ENCODE assay signal across 10 cellular contexts in genomic region chrX:15781964-15782711, GRCh38. TPM values are rescaled to one million over a fixed set of nuclear protein-coding genes. Genes with fewer than 3 reads are reported as not detected.
DNase-seq lines count a peak whose midpoint lies in the region; ATAC-seq, FAIRE-seq and TF ChIP-seq lines count a peak whose summit lies in the region.
"Had no signal": no experiment of that assay in that cellular context is flagged by ENCODE, and none has a peak within 500 bp of the region (broad histone marks: within the 10 kb centered on the region; RNA-seq: fewer than 3 reads in every experiment).

No MANE protein-coding gene starts in this region.

- TF ChIP-seq EP300 in HepG2 (IDR thresholded peaks at IDR 0.05; ENCODE audit: low read depth in 2 of 2, low read length in 2 of 2) (no peak), HepG2 (CRISPR knock-in tag; IDR thresholded peaks at IDR 0.05; ENCODE audit: borderline replicate concordance) (no peak)

- CTCF ChIA-PET in HepG2 (lab: Yijun Ruan, JAX; ENCODE audit: low intra/inter-chr PET ratio, low total read pairs): no interaction called here

- ATAC-seq in GM18873 (IDR thresholded peaks at IDR 0.05; ENCODE audit: low FRiP score, unreplicated experiment): peak; percentile 88
- ATAC-seq in HG02610 (IDR thresholded peaks at IDR 0.05; ENCODE audit: unreplicated experiment): peak; percentile 68
- peak in 1 of 2 donors; percentile 33 for ATAC-seq in naive thymus-derived CD8-positive, alpha-beta T cell
- ATAC-seq in HepG2: no peak
- no peak for ATAC-seq in Right ventricle myocardium inferior
- ATAC-seq: esophagus mucosa had no signal

- H3K4me3 ChIP-seq in HepG2 (replicated peaks in 1 of 3; ENCODE audit: insufficient read depth in 1 of 3, low read depth in 2 of 3, low read length in 3 of 3): no peak overlapping the region

- peaks cover 0 to 2% of the 10 kb centered on the region in 2 experiments; a peak in 1 of 5 replicates for H3K36me3 ChIP-seq in HepG2 (replicated peaks in 1 of 2; ENCODE audit: control insufficient read depth in 1 of 2, insufficient read depth in 2 of 2, low read length in 2 of 2)

- no peaks in the 10 kb centered on the region for H3K9me3 ChIP-seq in HepG2 (ENCODE audit: low read length)

- peak overlapping the region; percentile 79 to 97 (median 91) for H3K27ac Mint-ChIP-seq in naive thymus-derived CD8-positive, alpha-beta T cell

- no TSS peak for BruUV-seq in HepG2 (replicated peaks; lab: Mats Ljungman, UMichigan)

- peaks cover 0 to 10% (median 4%) of the 10 kb centered on the region in 4 donors for H3K4me1 Mint-ChIP-seq in naive thymus-derived CD8-positive, alpha-beta T cell

- in situ Hi-C loops in HepG2 (cut with HindIII; ENCODE audit: extremely low pct_ligation_motif_present, low pct_unique_long_range_greater_than_20kb): no loop called here

- no peak for TF ChIP-seq RAD21 in HepG2 (CRISPR knock-in tag; IDR thresholded peaks at IDR 0.05)

- H2AFZ ChIP-seq in HepG2 (ENCODE audit: low read length): no peak overlapping the region

- H3K79me2 ChIP-seq in HepG2 (ENCODE audit: insufficient read depth, low read length): no peaks in the 10 kb centered on the region

- TF ChIP-seq POLR2A in HepG2 (IDR thresholded peaks at IDR 0.05; ENCODE audit: insufficient read depth in 1 of 2, low read depth in 2 of 2, low read length in 2 of 2): no peak

- intact Hi-C loops in HepG2 (cut with micrococcal nuclease; ENCODE audit: unreplicated experiment) (no loop called here), Right ventricle myocardium inferior (cut with DNase I) (no loop called here)

- no peak overlapping the region for H3K4me2 ChIP-seq in HepG2 (ENCODE audit: low read depth, low read length)

- DNase-seq in NOMO-1 treated with DMSO at 0.1 percent for 48 hours (lab: John Stamatoyannopoulos, UW; ENCODE audit: unreplicated experiment): peak; percentile 57
- no peak for DNase-seq in naive thymus-derived CD8-positive, alpha-beta T cell
- DNase-seq in HepG2 (ENCODE audit: low spot score): no peak
- no peak for DNase-seq in UCSD-AML1 (lab: John Stamatoyannopoulos, UW; ENCODE audit: unreplicated experiment)
- no peak for DNase-seq in Right ventricle myocardium inferior (ENCODE audit: missing footprints)
- DNase-seq: posterior cingulate gyrus, trophoblast cell had no signal

- no peak overlapping the region for H3K9ac ChIP-seq in HepG2 (ENCODE audit: insufficient read depth, low read depth, low read length)

- WGBS in HepG2 (ENCODE audit: low lambda C conversion rate): 91% methylated on average over 13 of the region's 13 CpGs

- H3K27me3 ChIP-seq in HepG2 (ENCODE audit: control insufficient read depth in 1 of 2, insufficient read depth in 2 of 2, low read length in 2 of 2): no peaks in the 10 kb centered on the region

- peaks cover 8 to 41% (median 14%) of the 10 kb centered on the region in 3 donors for H3K36me3 Mint-ChIP-seq in naive thymus-derived CD8-positive, alpha-beta T cell

- no peak overlapping the region for H3K27ac ChIP-seq in HepG2 (ENCODE audit: extremely low read length, insufficient read depth, low read length)

- H3K27me3 Mint-ChIP-seq in naive thymus-derived CD8-positive, alpha-beta T cell: no peaks in the 10 kb centered on the region

- no peaks in the 10 kb centered on the region for H3K9me3 Mint-ChIP-seq in naive thymus-derived CD8-positive, alpha-beta T cell

- peak overlapping the region; percentile 55 to 83 (median 71) for H3K4me3 Mint-ChIP-seq in naive thymus-derived CD8-positive, alpha-beta T cell

- H4K20me1 ChIP-seq in HepG2 (ENCODE audit: insufficient read depth, low read length): no peaks in the 10 kb centered on the region

- FAIRE-seq in HepG2 (lab: Jason Lieb, UNC): no peak

- peaks cover 9% of the 10 kb centered on the region for H3K4me1 ChIP-seq in HepG2 (ENCODE audit: insufficient read depth, low read length)

- TF ChIP-seq CTCF in HepG2 (CRISPR knock-in tag; IDR thresholded peaks at IDR 0.05): no peak

- POLR2A ChIA-PET in naive thymus-derived CD8-positive, alpha-beta T cell (lab: Charles Lee): interaction anchor here (0.9 kb wide), 1 partner anchor 44 kb away, joined by 3 read pairs; the partner anchor contains the start of gene CA5B
- POLR2A ChIA-PET in HepG2 (lab: Yijun Ruan, JAX): no interaction called here

TF ChIP-seq in HepG2, 621 proteins besides CTCF, POLR2A, EP300 and RAD21:
- TF ChIP-seq SYNCRIP (IDR thresholded peaks at IDR 0.05; ENCODE audit: insufficient read depth, low read depth, low read length) (no peak), SALL1 (CRISPR knock-in tag; IDR thresholded peaks at IDR 0.05) (no peak), RFXANK (CRISPR knock-in tag; IDR thresholded peaks at IDR 0.05) (no peak), ELK4 (CRISPR knock-in tag; IDR thresholded peaks at IDR 0.05; ENCODE audit: borderline replicate concordance) (no peak)

RNA-seq across cellular contexts. Expression of gene ZRSR2, which starts 8.1 kb away (rescaled TPM):
- 10 to 100 TPM; 22.4 to 24.9 TPM for total RNA-seq in naive thymus-derived CD8-positive, alpha-beta T cell
- polyA plus RNA-seq in naive thymus-derived CD8-positive, alpha-beta T cell: 10 to 100 TPM; 15.1 to 44.8 (median 27.7) TPM
- total RNA-seq in HepG2 (2016; rRNA removed; fragmentation: Illumina TruSeq; extraction: Trizol) (3.6 and 4.9 TPM in 2 replicates), Right ventricle myocardium inferior (6.8 TPM)
- total RNA-seq in HepG2 (2016; cell fraction: cytosol; rRNA removed; fragmentation: Illumina TruSeq; extraction: Trizol; ENCODE audit: low read depth): 0.71 and 0.97 TPM in 2 replicates
- total RNA-seq in HepG2 (2016; cell fraction: insoluble cytoplasmic fraction; rRNA removed; fragmentation: Illumina TruSeq; extraction: Trizol): 3.3 and 5.0 TPM in 2 replicates
- total RNA-seq in HepG2 (2016; cell fraction: membrane; rRNA removed; fragmentation: Illumina TruSeq; extraction: Trizol): 1.4 and 2.2 TPM in 2 replicates
- total RNA-seq in HepG2 (2016; cell fraction: nucleus; rRNA removed; fragmentation: Illumina TruSeq; extraction: Trizol): 4.4 and 4.8 TPM in 2 replicates
- polyA plus RNA-seq in HepG2 (2011; rRNA removed): 2.8 and 3.6 TPM in 2 replicates
- 1.8 and 2.3 TPM in 2 replicates for polyA plus RNA-seq in HepG2 (2011; cell fraction: cytosol; rRNA removed)
- 2.9 and 3.8 TPM in 2 replicates for polyA plus RNA-seq in HepG2 (2011; cell fraction: nucleus; rRNA removed)
- polyA plus RNA-seq in HepG2 (2012): 4.6 and 4.8 TPM in 2 replicates
- 1.7 TPM in 2 replicates for polyA plus RNA-seq in HepG2 (2016; cell fraction: cytosol; fragmentation: Illumina TruSeq; extraction: Trizol; ENCODE audit: low read depth)
- 6.2 and 6.8 TPM in 2 replicates for polyA plus RNA-seq in HepG2 (2016; cell fraction: insoluble cytoplasmic fraction; fragmentation: Illumina TruSeq; extraction: Trizol; ENCODE audit: low read depth)
- polyA plus RNA-seq in HepG2 (2016; cell fraction: membrane; fragmentation: Illumina TruSeq; extraction: Trizol; ENCODE audit: low read depth): 2.0 and 2.6 TPM in 2 replicates
- 12.9 and 14.2 TPM in 2 replicates for polyA plus RNA-seq in HepG2 (2016; cell fraction: nucleus; fragmentation: Illumina TruSeq; extraction: Trizol; ENCODE audit: insufficient read depth, low read depth)
- 0.12 and 2.1 TPM in 2 replicates for polyA minus RNA-seq in HepG2 (2011; rRNA and poly(A)+ RNA removed; ENCODE audit: low replicate concordance)
- 0.79 TPM in 1 of 2 replicates, not detected in the other for polyA minus RNA-seq in HepG2 (2011; cell fraction: cytosol; rRNA and poly(A)+ RNA removed)
- polyA minus RNA-seq in HepG2 (2011; cell fraction: nucleus; rRNA and poly(A)+ RNA removed): 2.4 and 4.2 TPM in 2 replicates

RNA-seq across cellular contexts. Expression of gene CA5B, which starts 44.1 kb away (rescaled TPM):
- total RNA-seq in naive thymus-derived CD8-positive, alpha-beta T cell: 10 to 100 TPM; 37.3 to 41.2 TPM
- 10 to 100 TPM; 44.2 to 69.4 (median 62.1) TPM for polyA plus RNA-seq in naive thymus-derived CD8-positive, alpha-beta T cell
- 1.7 and 2.3 TPM in 2 replicates for total RNA-seq in HepG2 (2016; rRNA removed; fragmentation: Illumina TruSeq; extraction: Trizol)
- 1.3 and 2.4 TPM in 2 replicates for total RNA-seq in HepG2 (2016; cell fraction: cytosol; rRNA removed; fragmentation: Illumina TruSeq; extraction: Trizol; ENCODE audit: low read depth)
- total RNA-seq in HepG2 (2016; cell fraction: insoluble cytoplasmic fraction; rRNA removed; fragmentation: Illumina TruSeq; extraction: Trizol): 1.6 and 3.5 TPM in 2 replicates
- total RNA-seq in HepG2 (2016; cell fraction: membrane; rRNA removed; fragmentation: Illumina TruSeq; extraction: Trizol): 1.3 and 2.4 TPM in 2 replicates
- total RNA-seq in HepG2 (2016; cell fraction: nucleus; rRNA removed; fragmentation: Illumina TruSeq; extraction: Trizol): 5.5 and 5.6 TPM in 2 replicates
- polyA plus RNA-seq in HepG2 (2011; rRNA removed): 1.8 and 2.2 TPM in 2 replicates
- 1.2 and 1.8 TPM in 2 replicates for polyA plus RNA-seq in HepG2 (2011; cell fraction: cytosol; rRNA removed)
- 3.3 and 4.2 TPM in 2 replicates for polyA plus RNA-seq in HepG2 (2011; cell fraction: nucleus; rRNA removed)
- 0.89 and 1.7 TPM in 2 replicates for polyA plus RNA-seq in HepG2 (2012)
- polyA plus RNA-seq in HepG2 (2016; cell fraction: cytosol; fragmentation: Illumina TruSeq; extraction: Trizol; ENCODE audit: low read depth): 0.38 and 0.59 TPM in 2 replicates
- 1.3 and 1.9 TPM in 2 replicates for polyA plus RNA-seq in HepG2 (2016; cell fraction: insoluble cytoplasmic fraction; fragmentation: Illumina TruSeq; extraction: Trizol; ENCODE audit: low read depth)
- 0.49 and 1.0 TPM in 2 replicates for polyA plus RNA-seq in HepG2 (2016; cell fraction: membrane; fragmentation: Illumina TruSeq; extraction: Trizol; ENCODE audit: low read depth)
- 6.4 and 6.6 TPM in 2 replicates for polyA plus RNA-seq in HepG2 (2016; cell fraction: nucleus; fragmentation: Illumina TruSeq; extraction: Trizol; ENCODE audit: insufficient read depth, low read depth)
- 5.5 and 9.5 TPM in 2 replicates for polyA minus RNA-seq in HepG2 (2011; rRNA and poly(A)+ RNA removed; ENCODE audit: low replicate concordance)
- polyA minus RNA-seq in HepG2 (2011; cell fraction: cytosol; rRNA and poly(A)+ RNA removed): 0.44 and 1.2 TPM in 2 replicates
- polyA minus RNA-seq in HepG2 (2011; cell fraction: nucleus; rRNA and poly(A)+ RNA removed): 12.1 and 12.4 TPM in 2 replicates
- total RNA-seq in Right ventricle myocardium inferior: 2.4 TPM

Comparison
In these comparisons a context has a peak if more than half of its experiments do, and no peak if none do; other contexts are left out.
1. ATAC-seq: peak in GM18873 (single experiment) and HG02610 (single experiment); none in HepG2 (single experiment) and Right ventricle myocardium inferior (single experiment).
2. RNA of gene CA5B, which starts 44.1 kb away (total RNA-seq): 37.3 to 41.2 TPM in naive thymus-derived CD8-positive, alpha-beta T cell; 2.4 TPM in Right ventricle myocardium inferior (single experiment) and 1.3 to 5.6 TPM in HepG2; every median in the first group is over 4 times any median in the second.